8 cellular contexts compared by ENCODE assay signal in the genomic region with DNA sequence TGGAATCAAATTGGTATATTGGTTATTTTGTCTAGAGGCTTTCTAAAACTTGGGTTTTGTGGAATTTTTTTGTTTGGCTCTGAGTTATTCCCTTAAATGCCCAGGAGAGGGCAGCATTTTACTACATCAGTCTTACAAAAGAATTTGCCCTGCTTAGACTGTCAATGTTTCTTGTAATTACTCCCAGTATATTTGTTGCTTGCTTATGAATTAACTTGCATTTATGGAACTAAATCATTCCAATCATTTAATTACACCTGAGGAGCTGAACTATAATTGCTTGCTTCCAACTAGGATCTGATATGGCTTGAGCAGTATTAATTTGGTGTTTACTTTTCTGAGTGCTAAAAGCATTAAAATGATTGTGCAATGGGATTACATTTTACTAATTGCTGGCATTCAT. TPM values are rescaled to one million over a fixed set of nuclear protein-coding genes. Genes with fewer than 3 reads are reported as not detected.
DNase-seq lines count a peak whose midpoint lies in the region; ATAC-seq, FAIRE-seq and TF ChIP-seq lines count a peak whose summit lies in the region.

No MANE protein-coding gene starts in this region.

- no peaks in the 10 kb centered on the region for H3K4me1 Mint-ChIP-seq in CD4-positive, alpha-beta T cell (ENCODE audit: low read depth)
- no peaks in the 10 kb centered on the region for H3K4me1 Mint-ChIP-seq in activated T-helper 1 cell treated with anti-CD3 and anti-CD28 coated beads, Interleukin-12 subunit alpha, Interleukin-12 subunit beta, Interleukin-2, Interleukin-4 antibody, amounts not matched to agents 30 ng/mL and 10 ng/mL and 1 ng/mL, durations not matched to agents 14 hours and 24 hours and 36 hours (ENCODE audit: low read depth)

- in situ Hi-C loops in astrocyte of the spinal cord (cut with HindIII; ENCODE audit: low sequenced_read_pairs): no loop called here

- no peak overlapping the region for H3K4me3 ChIP-seq in astrocyte of the spinal cord (ENCODE audit: low read depth, low read length)

- no peak for FAIRE-seq in H54 (lab: Jason Lieb, UNC)

- DNase-seq in CD4-positive, alpha-beta T cell: no peak
- DNase-seq in NCI-H2171 treated with DMSO at 0.1 percent for 48 hours (lab: John Stamatoyannopoulos, UW) (peak; percentile 71), astrocyte of the spinal cord (ENCODE audit: low read depth, low spot score) (peak; percentile 60), left colon (no peak), H54 (ENCODE audit: insufficient read length, low spot score) (no peak)
- DNase-seq in activated T-helper 1 cell treated with anti-CD3 and anti-CD28 coated beads, Interleukin-12 subunit alpha, Interleukin-12 subunit beta, Interleukin-2, Interleukin-4 antibody, amounts not matched to agents 30 ng/mL and 10 ng/mL and 1 ng/mL, durations not matched to agents 14 hours and 24 hours and 36 hours (ENCODE audit: low spot score): no peak
- DNase-seq in activated CD8-positive, alpha-beta memory T cell treated with anti-CD3 and anti-CD28 coated beads for 24 hours: no peak

- TF ChIP-seq CTCF in CD4-positive, alpha-beta T cell (IDR thresholded peaks at IDR 0.05): peak; percentile 68
- TF ChIP-seq CTCF in astrocyte of the spinal cord (IDR thresholded peaks at IDR 0.05; ENCODE audit: low read depth, low read length): peak; percentile 62

- no peaks in the 10 kb centered on the region for H3K36me3 Mint-ChIP-seq in CD4-positive, alpha-beta T cell (ENCODE audit: low read depth)
- no peaks in the 10 kb centered on the region for H3K36me3 Mint-ChIP-seq in activated T-helper 1 cell treated with anti-CD3 and anti-CD28 coated beads, Interleukin-12 subunit alpha, Interleukin-12 subunit beta, Interleukin-2, Interleukin-4 antibody, amounts not matched to agents 30 ng/mL and 10 ng/mL and 1 ng/mL, durations not matched to agents 14 hours and 24 hours and 36 hours (ENCODE audit: low read depth)

- H3K4me3 Mint-ChIP-seq in CD4-positive, alpha-beta T cell: no peak overlapping the region
- no peak overlapping the region for H3K4me3 Mint-ChIP-seq in activated T-helper 1 cell treated with anti-CD3 and anti-CD28 coated beads, Interleukin-12 subunit alpha, Interleukin-12 subunit beta, Interleukin-2, Interleukin-4 antibody, amounts not matched to agents 30 ng/mL and 10 ng/mL and 1 ng/mL, durations not matched to agents 14 hours and 24 hours and 36 hours

- POLR2A ChIA-PET in CD4-positive, alpha-beta T cell (lab: Charles Lee): no interaction called here

- intact Hi-C loops in CD4-positive, alpha-beta T cell (cut with DNase I, micrococcal nuclease): loop anchor here (10.0 kb wide), 1 partner anchor 1768 kb away; no protein-coding TSS in a partner anchor
- intact Hi-C loops in left colon (cut with DNase I, micrococcal nuclease): loop anchor here in 1 of 2 donors (10.0 kb wide), 2 partner anchors 358 to 628 kb away; no protein-coding TSS in a partner anchor
- intact Hi-C loops in activated T-helper 1 cell treated with anti-CD3 and anti-CD28 coated beads, Interleukin-12 subunit alpha, Interleukin-12 subunit beta, Interleukin-2, Interleukin-4 antibody, amounts not matched to agents 30 ng/mL and 10 ng/mL and 1 ng/mL, durations not matched to agents 14 hours and 24 hours and 36 hours (cut with micrococcal nuclease): loop anchor here (1.0 kb wide), 1 partner anchor 628 kb away; no protein-coding TSS in a partner anchor

- TF ChIP-seq POLR2A in H54 (IDR thresholded peaks at IDR 0.05; ENCODE audit: low read depth, low read length): no peak

- no peaks in the 10 kb centered on the region for H3K27me3 Mint-ChIP-seq in CD4-positive, alpha-beta T cell
- H3K27me3 Mint-ChIP-seq in activated T-helper 1 cell treated with anti-CD3 and anti-CD28 coated beads, Interleukin-12 subunit alpha, Interleukin-12 subunit beta, Interleukin-2, Interleukin-4 antibody, amounts not matched to agents 30 ng/mL and 10 ng/mL and 1 ng/mL, durations not matched to agents 14 hours and 24 hours and 36 hours (ENCODE audit: insufficient read depth): no peaks in the 10 kb centered on the region

- no peaks in the 10 kb centered on the region for H3K9me3 Mint-ChIP-seq in CD4-positive, alpha-beta T cell
- no peaks in the 10 kb centered on the region for H3K9me3 Mint-ChIP-seq in activated T-helper 1 cell treated with anti-CD3 and anti-CD28 coated beads, Interleukin-12 subunit alpha, Interleukin-12 subunit beta, Interleukin-2, Interleukin-4 antibody, amounts not matched to agents 30 ng/mL and 10 ng/mL and 1 ng/mL, durations not matched to agents 14 hours and 24 hours and 36 hours

- no peaks in the 10 kb centered on the region for H3K9me3 ChIP-seq in CD4-positive, alpha-beta T cell (ENCODE audit: control insufficient read depth, low read length)

- ATAC-seq in CD4-positive, alpha-beta T cell (ENCODE audit: poor library complexity): no peak
- ATAC-seq in GM21515 (IDR thresholded peaks at IDR 0.05; ENCODE audit: unreplicated experiment): peak; percentile 55
- ATAC-seq in left colon: peak; percentile 67

- no peaks in the 10 kb centered on the region for H3K27me3 ChIP-seq in CD4-positive, alpha-beta T cell (ENCODE audit: control insufficient read depth, insufficient read depth, low read length)

- H3K27ac ChIP-seq in CD4-positive, alpha-beta T cell (ENCODE audit: low read depth, low read length): no peak overlapping the region

- CTCF ChIA-PET in CD4-positive, alpha-beta T cell (lab: Charles Lee): no interaction called here

- H3K27ac Mint-ChIP-seq in CD4-positive, alpha-beta T cell: no peak overlapping the region
- no peak overlapping the region for H3K27ac Mint-ChIP-seq in activated T-helper 1 cell treated with anti-CD3 and anti-CD28 coated beads, Interleukin-12 subunit alpha, Interleukin-12 subunit beta, Interleukin-2, Interleukin-4 antibody, amounts not matched to agents 30 ng/mL and 10 ng/mL and 1 ng/mL, durations not matched to agents 14 hours and 24 hours and 36 hours

RNA-seq across cellular contexts. Expression of a gene that starts 48.7 kb away (rescaled TPM):
- under 1 TPM in 1 of 2 experiments, not detected in 1; 0.30 TPM for total RNA-seq in CD4-positive, alpha-beta T cell
- total RNA-seq in left colon: 1 to 10 TPM; 5.1 to 9.1 TPM
- not detected in 2 replicates for total RNA-seq in activated T-helper 1 cell treated with anti-CD3 and anti-CD28 coated beads, Interleukin-12 subunit alpha, Interleukin-12 subunit beta, Interleukin-2, Interleukin-4 antibody, amounts not matched to agents 30 ng/mL and 10 ng/mL and 1 ng/mL, durations not matched to agents 14 hours and 24 hours and 36 hours

Comparison
In these comparisons a context has a peak if more than half of its experiments do, and no peak if none do; other contexts are left out.
1. DNase-seq: peak in NCI-H2171 treated with DMSO at 0.1 percent for 48 hours (single experiment) and astrocyte of the spinal cord (single experiment); none in CD4-positive, alpha-beta T cell (0 of 10), left colon (0 of 2), activated T-helper 1 cell treated with anti-CD3 and anti-CD28 coated beads, Interleukin-12 subunit alpha, Interleukin-12 subunit beta, Interleukin-2, Interleukin-4 antibody, amounts not matched to agents 30 ng/mL and 10 ng/mL and 1 ng/mL, durations not matched to agents 14 hours and 24 hours and 36 hours (single experiment), H54 (single experiment) and activated CD8-positive, alpha-beta memory T cell treated with anti-CD3 and anti-CD28 coated beads for 24 hours (single experiment).